8 cellular contexts compared by ENCODE assay signal in genomic region chr3:197554562-197555280, GRCh38. TPM values are rescaled to one million over a fixed set of nuclear protein-coding genes. Genes with fewer than 3 reads are reported as not detected.
A peak's percentile ranks its signal among the peaks of the same experiment; 100 is the strongest.
DNase-seq lines count a peak whose midpoint lies in the region; ATAC-seq, FAIRE-seq and TF ChIP-seq lines count a peak whose summit lies in the region.

No MANE protein-coding gene starts in this region.

- peak; percentile 66 for FAIRE-seq in RCC 7860 (lab: Jason Lieb, UNC)

- peak; percentile 96 for ATAC-seq in GM21825 (IDR thresholded peaks at IDR 0.05; ENCODE audit: unreplicated experiment)
- peak; percentile 97 for ATAC-seq in naive thymus-derived CD4-positive, alpha-beta T cell
- peak; percentile 99 for ATAC-seq in stimulated activated memory B cell treated with anti-CD40 and anti-IgM and Interleukin-4, amounts not matched to agents 10 μg/mL and 1 μg/mL and 100 μg/mL, for 72 hours

- intact Hi-C loops in naive thymus-derived CD4-positive, alpha-beta T cell (cut with micrococcal nuclease): loop anchor here (1.0 to 10.0 kb wide), 12 partner anchors 42 to 1120 kb away; partner anchors contain the start of genes DLG1 (in 1 of the 2), FBXO45 (in 1 of the 2), LMLN (in 1 of the 2) and NRROS (in 1 of the 2)

- DNase-seq in Daoy (ENCODE audit: low read depth) (peak; percentile 99), Kasumi-1 (lab: John Stamatoyannopoulos, UW) (peak; percentile 97), RCC 7860 (ENCODE audit: low spot score) (peak; percentile 77), fibroblast of lung (ENCODE audit: low read depth in 2 of 2) (peak; percentile 96)
- DNase-seq in activated T-helper 1 cell treated with anti-CD3 and anti-CD28 coated beads, Interleukin-2, amount 50 U/mL, for 16 hours (ENCODE audit: low read depth in 1 of 2, low spot score in 1 of 2): peak; percentile 83 to 88
- DNase-seq in naive thymus-derived CD4-positive, alpha-beta T cell: peak; percentile 76 to 93 (median 83)

- POLR2A ChIA-PET in naive thymus-derived CD4-positive, alpha-beta T cell (lab: Charles Lee): interaction anchor here (1.0 to 1.1 kb wide), 2 partner anchors 12 to 14 kb away, joined by 3 read pairs; no protein-coding TSS in a partner anchor

- peaks cover 18% of the 10 kb centered on the region for H3K27me3 ChIP-seq in fibroblast of lung (ENCODE audit: control insufficient read depth, insufficient read depth, low read length)
- no peaks in the 10 kb centered on the region for H3K27me3 ChIP-seq in naive thymus-derived CD4-positive, alpha-beta T cell (ENCODE audit: control insufficient read depth in 2 of 2, insufficient read depth in 2 of 2, low read length in 2 of 2)

- peak overlapping the region; percentile 84 for H3K27ac ChIP-seq in fibroblast of lung (ENCODE audit: insufficient read depth, low read length)
- H3K27ac ChIP-seq in naive thymus-derived CD4-positive, alpha-beta T cell (ENCODE audit: low read depth, low read length): peak overlapping the region; percentile 89

- peak; percentile 41 to 58 for TF ChIP-seq CTCF in fibroblast of lung (conservative IDR thresholded peaks at IDR 0.05 in 1 of 2, IDR thresholded peaks at IDR 0.05 in 1 of 2; ENCODE audit: low read depth in 1 of 2, low read length in 2 of 2)

- H3K4me3 Mint-ChIP-seq in naive thymus-derived CD4-positive, alpha-beta T cell: peak overlapping the region; percentile 91 to 95 (median 93)
- peak overlapping the region; percentile 89 for H3K4me3 Mint-ChIP-seq in stimulated activated memory B cell treated with anti-CD40 and anti-IgM and Interleukin-4, amounts not matched to agents 10 μg/mL and 1 μg/mL and 100 μg/mL, for 72 hours

- peaks cover 23 to 36% (median 31%) of the 10 kb centered on the region in 7 donors for H3K4me1 Mint-ChIP-seq in naive thymus-derived CD4-positive, alpha-beta T cell
- peaks cover 10% of the 10 kb centered on the region for H3K4me1 Mint-ChIP-seq in stimulated activated memory B cell treated with anti-CD40 and anti-IgM and Interleukin-4, amounts not matched to agents 10 μg/mL and 1 μg/mL and 100 μg/mL, for 72 hours

- peak overlapping the region; percentile 85 for H2AFZ ChIP-seq in fibroblast of lung (ENCODE audit: low read length)

- H3K27ac Mint-ChIP-seq in naive thymus-derived CD4-positive, alpha-beta T cell: peak overlapping the region; percentile 57 to 94 (median 86)
- H3K27ac Mint-ChIP-seq in stimulated activated memory B cell treated with anti-CD40 and anti-IgM and Interleukin-4, amounts not matched to agents 10 μg/mL and 1 μg/mL and 100 μg/mL, for 72 hours: peak overlapping the region; percentile 78

- H3K27me3 Mint-ChIP-seq in naive thymus-derived CD4-positive, alpha-beta T cell: peaks cover 0 to 10% (median 6%) of the 10 kb centered on the region in 5 donors
- peaks cover 8% of the 10 kb centered on the region for H3K27me3 Mint-ChIP-seq in stimulated activated memory B cell treated with anti-CD40 and anti-IgM and Interleukin-4, amounts not matched to agents 10 μg/mL and 1 μg/mL and 100 μg/mL, for 72 hours

- CTCF ChIA-PET in naive thymus-derived CD4-positive, alpha-beta T cell (lab: Charles Lee): no interaction called here

- peak overlapping the region; percentile 91 for H3K4me2 ChIP-seq in fibroblast of lung (ENCODE audit: extremely low read depth, insufficient read depth, low read length)

- H4K20me1 ChIP-seq in fibroblast of lung (ENCODE audit: control insufficient read depth, extremely low read depth, insufficient read depth, low read length): no peaks in the 10 kb centered on the region

- peak overlapping the region; percentile 54 to 92 (median 62) for H3K4me3 ChIP-seq in fibroblast of lung (replicated peaks in 1 of 4; ENCODE audit: control extremely low read depth in 1 of 4, insufficient read depth in 1 of 4, low read depth in 3 of 4, low read length in 4 of 4)
- H3K4me3 ChIP-seq in naive thymus-derived CD4-positive, alpha-beta T cell (ENCODE audit: low read length): peak overlapping the region; percentile 96

- H3K36me3 ChIP-seq in fibroblast of lung (ENCODE audit: control insufficient read depth, insufficient read depth, low read length): no peaks in the 10 kb centered on the region
- peaks cover 0 to 9% (median 0%) of the 10 kb centered on the region in 3 experiments for H3K36me3 ChIP-seq in naive thymus-derived CD4-positive, alpha-beta T cell (ENCODE audit: control insufficient read depth in 2 of 3, insufficient read depth in 3 of 3, low read length in 3 of 3)

- peaks cover 0 to 21% (median 6%) of the 10 kb centered on the region in 5 donors for H3K36me3 Mint-ChIP-seq in naive thymus-derived CD4-positive, alpha-beta T cell
- peaks cover 13% of the 10 kb centered on the region for H3K36me3 Mint-ChIP-seq in stimulated activated memory B cell treated with anti-CD40 and anti-IgM and Interleukin-4, amounts not matched to agents 10 μg/mL and 1 μg/mL and 100 μg/mL, for 72 hours

- H3K9ac ChIP-seq in fibroblast of lung (ENCODE audit: insufficient read depth, low read length): peak overlapping the region; percentile 69

- peaks cover 6% of the 10 kb centered on the region for H3K4me1 ChIP-seq in fibroblast of lung (ENCODE audit: control insufficient read depth, extremely low read depth, insufficient read depth, low read length)
- H3K4me1 ChIP-seq in naive thymus-derived CD4-positive, alpha-beta T cell (ENCODE audit: control insufficient read depth in 2 of 2, insufficient read depth in 2 of 2, low read length in 2 of 2): peaks cover 7 to 9% of the 10 kb centered on the region in 2 donors

- no peaks in the 10 kb centered on the region for H3K9me3 ChIP-seq in fibroblast of lung (ENCODE audit: control insufficient read depth, insufficient read depth, low read depth, low read length)
- no peaks in the 10 kb centered on the region for H3K9me3 ChIP-seq in naive thymus-derived CD4-positive, alpha-beta T cell (ENCODE audit: control insufficient read depth in 2 of 3, low read length in 3 of 3)

- H3K79me2 ChIP-seq in fibroblast of lung (ENCODE audit: control insufficient read depth, insufficient read depth, low read length): no peaks in the 10 kb centered on the region

- H3K9me3 Mint-ChIP-seq in naive thymus-derived CD4-positive, alpha-beta T cell: no peaks in the 10 kb centered on the region
- H3K9me3 Mint-ChIP-seq in stimulated activated memory B cell treated with anti-CD40 and anti-IgM and Interleukin-4, amounts not matched to agents 10 μg/mL and 1 μg/mL and 100 μg/mL, for 72 hours: no peaks in the 10 kb centered on the region

RNA-seq across cellular contexts. Expression of gene BDH1, which starts 1.0 kb away (rescaled TPM):
- 6.9 and 14.9 TPM in 2 replicates for total RNA-seq in Daoy (2014; rRNA removed; shearing (Covaris generic))
- total RNA-seq in fibroblast of lung: 0.51 and 0.66 TPM in 2 replicates
- 3.1 and 8.2 TPM in 2 replicates for polyA plus RNA-seq in fibroblast of lung
- polyA plus RNA-seq in fibroblast of lung (2012): 1.7 and 6.5 TPM in 2 replicates
- 5.1 and 5.8 TPM in 2 replicates for polyA minus RNA-seq in fibroblast of lung (ENCODE audit: low replicate concordance)
- total RNA-seq in naive thymus-derived CD4-positive, alpha-beta T cell: 100 to 1,000 TPM in 1 of 5 experiments, 10 to 100 TPM in 4; 31.3 to 105 (median 73.9) TPM
- 10 to 100 TPM; 32.6 to 39.5 TPM for polyA plus RNA-seq in naive thymus-derived CD4-positive, alpha-beta T cell

Comparison
In these comparisons a context has a peak if more than half of its experiments do, and no peak if none do; other contexts are left out.
1. Peak in every context shown above with its lines: DNase-seq, ATAC-seq, H3K4me3 ChIP-seq and H3K27ac ChIP-seq.